In the genomic region with DNA sequence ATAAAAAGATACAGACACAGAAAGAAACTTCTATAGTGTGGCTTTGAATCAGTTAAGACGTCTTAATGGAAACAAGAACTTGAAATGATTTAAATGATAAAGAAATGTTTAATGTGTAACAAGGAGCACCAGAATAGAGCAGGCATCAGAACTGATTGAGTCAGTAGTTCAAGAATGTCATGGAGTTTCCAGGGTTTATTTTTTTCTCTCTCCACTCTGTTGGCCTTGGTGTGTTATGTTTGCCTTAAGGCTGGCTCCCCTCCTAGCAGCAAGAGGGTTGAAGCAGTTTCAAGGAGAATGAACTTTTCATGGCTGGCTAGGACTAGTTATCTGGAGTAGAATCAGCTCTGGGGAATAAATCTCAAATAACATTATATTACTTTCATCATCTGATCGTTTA, we compare ENCODE assay signal across 17 cellular contexts. TPM values are rescaled to one million over a fixed set of nuclear protein-coding genes. Genes with fewer than 3 reads are reported as not detected.
A peak's percentile ranks its signal among the peaks of the same experiment; 100 is the strongest.
DNase-seq lines count a peak whose midpoint lies in the region; ATAC-seq and TF ChIP-seq lines count a peak whose summit lies in the region.
"Had no signal": no experiment of that assay in that cellular context is flagged by ENCODE, and none has a peak within 500 bp of the region (broad histone marks: within the 10 kb centered on the region; RNA-seq: fewer than 3 reads in every experiment).

No MANE protein-coding gene starts in this region.

- ATAC-seq in left lung, result peak; percentile 81
- peak; percentile 68 for ATAC-seq in aorta (ENCODE audit: low FRiP score)
- no peak for ATAC-seq in effector memory CD8-positive, alpha-beta T cell (replicated peaks)
- ATAC-seq: GM12878, GM23338 had no signal

- H3K4me1 ChIP-seq in left lung (peaks cover 0 to 10% of the 10 kb centered on the region in 2 donors), aorta (ENCODE audit: control insufficient read depth in 1 of 2, insufficient read depth in 2 of 2, low read length in 2 of 2) (peaks cover 6 to 16% of the 10 kb centered on the region in 2 donors), prostate gland (replicated peaks) (no peaks in the 10 kb centered on the region)

- no peak for TF ChIP-seq POLR2A in prostate gland (IDR thresholded peaks at IDR 0.05)

- intact Hi-C loops in left lung (cut with DNase I) (no loop called here), aorta (cut with DNase I) (no loop called here), prostate gland (cut with DNase I) (no loop called here)

- H3K27ac Mint-ChIP-seq in effector memory CD8-positive, alpha-beta T cell, result no peak overlapping the region
- H3K27ac Mint-ChIP-seq: activated naive CD8-positive, alpha-beta T cell treated with anti-CD3 and anti-CD28 coated beads for 36 hours; activated T-cell treated with anti-CD3 and anti-CD28 coated beads, Interleukin-2, amount 50 U/mL, for 24 hours; CD4-positive, alpha-beta memory T cell; GM23338 had no signal

- TF ChIP-seq CTCF in coronary artery (IDR thresholded peaks at IDR 0.05) (no peak), left lung (IDR thresholded peaks at IDR 0.05) (no peak), prostate gland (IDR thresholded peaks at IDR 0.05) (no peak)

- DNase-seq in M059J (ENCODE audit: low read depth) (peak; percentile 54), coronary artery (ENCODE audit: low spot score) (no peak), left lung (no peak), aorta (no peak), prostate gland (ENCODE audit: low spot score) (no peak), anterior cingulate cortex (lab: John Stamatoyannopoulos, UW) (no peak)
- DNase-seq in effector memory CD8-positive, alpha-beta T cell, result no peak
- DNase-seq: activated naive CD8-positive, alpha-beta T cell treated with anti-CD3 and anti-CD28 coated beads for 36 hours; activated T-cell treated with anti-CD3 and anti-CD28 coated beads, Interleukin-2, amount 50 U/mL, for 24 hours; CD4-positive, alpha-beta memory T cell; cerebellar nuclear complex; left ventricle myocardium inferior; NCI-H1694 treated with DMSO at 0.1 percent for 48 hours; NCI-H526; OCI-M1 had no signal

- no peaks in the 10 kb centered on the region for H3K9me3 ChIP-seq in left lung
- H3K9me3 ChIP-seq in aorta (ENCODE audit: control insufficient read depth, low read length), result no peaks in the 10 kb centered on the region
- no peaks in the 10 kb centered on the region for H3K9me3 ChIP-seq in prostate gland

- H3K27me3 ChIP-seq in left lung, result no peaks in the 10 kb centered on the region
- no peaks in the 10 kb centered on the region for H3K27me3 ChIP-seq in aorta (ENCODE audit: control insufficient read depth in 1 of 2, insufficient read depth in 2 of 2, low read length in 1 of 2)
- H3K27me3 ChIP-seq in prostate gland (replicated peaks; ENCODE audit: insufficient read depth), result no peaks in the 10 kb centered on the region

- H3K9me3 Mint-ChIP-seq in effector memory CD8-positive, alpha-beta T cell, result no peaks in the 10 kb centered on the region

- no peak overlapping the region for H3K4me3 Mint-ChIP-seq in effector memory CD8-positive, alpha-beta T cell
- H3K4me3 Mint-ChIP-seq: activated naive CD8-positive, alpha-beta T cell treated with anti-CD3 and anti-CD28 coated beads for 36 hours; activated T-cell treated with anti-CD3 and anti-CD28 coated beads, Interleukin-2, amount 50 U/mL, for 24 hours; CD4-positive, alpha-beta memory T cell; GM23338 had no signal

- H3K4me3 ChIP-seq in coronary artery (no peak overlapping the region), left lung (no peak overlapping the region), aorta (ENCODE audit: low read length in 2 of 2) (no peak overlapping the region), prostate gland (no peak overlapping the region)
- H3K4me3 ChIP-seq: GM12878, GM23338, left ventricle myocardium inferior had no signal

- H3K27me3 Mint-ChIP-seq in effector memory CD8-positive, alpha-beta T cell, result no peaks in the 10 kb centered on the region
- H3K27me3 Mint-ChIP-seq: activated naive CD8-positive, alpha-beta T cell treated with anti-CD3 and anti-CD28 coated beads for 36 hours; activated T-cell treated with anti-CD3 and anti-CD28 coated beads, Interleukin-2, amount 50 U/mL, for 24 hours; CD4-positive, alpha-beta memory T cell had no signal

- H3K36me3 ChIP-seq in left lung (no peaks in the 10 kb centered on the region), aorta (ENCODE audit: control insufficient read depth in 1 of 2, insufficient read depth in 2 of 2, low read length in 1 of 2) (no peaks in the 10 kb centered on the region), prostate gland (no peaks in the 10 kb centered on the region)
- H3K36me3 ChIP-seq: left ventricle myocardium inferior had no signal

- H3K27ac ChIP-seq in coronary artery, result peak overlapping the region; percentile 67 to 85
- H3K27ac ChIP-seq in left lung, result peak overlapping the region in 1 of 2 donors; percentile 8
- H3K27ac ChIP-seq in aorta (ENCODE audit: low read depth in 1 of 2, low read length in 2 of 2), result no peak overlapping the region
- H3K27ac ChIP-seq in prostate gland, result no peak overlapping the region
- H3K27ac ChIP-seq: left ventricle myocardium inferior had no signal

- no peaks in the 10 kb centered on the region for H3K36me3 Mint-ChIP-seq in effector memory CD8-positive, alpha-beta T cell (ENCODE audit: insufficient read depth)

- WGBS in aorta, 2 donors, result 6 to 7% methylated on average over 2 of the region's 2 CpGs
- WGBS in prostate gland, result 35% methylated on average over 2 of the region's 2 CpGs

- H3K4me1 Mint-ChIP-seq in effector memory CD8-positive, alpha-beta T cell (ENCODE audit: low read depth in 2 of 2), result peaks cover 3 to 10% of the 10 kb centered on the region in 2 donors

RNA-seq across cellular contexts. Expression of a gene that starts 13.4 kb away (rescaled TPM):
- total RNA-seq in M059J (2014; rRNA removed; shearing (Covaris generic)), result 87.7 and 89.5 TPM in 2 replicates
- total RNA-seq in left lung (100 to 1,000 TPM; 192 to 346 TPM), aorta (100 to 1,000 TPM; 344 to 425 TPM), prostate gland (10 to 100 TPM; 30.6 to 74.9 TPM)
- polyA plus RNA-seq in aorta, result 100 to 1,000 TPM in 1 of 2 donors, 10 to 100 TPM in 1; 59.4 to 109 TPM

Comparison
In these comparisons a context has a peak if more than half of its experiments do, and no peak if none do; other contexts are left out.
1. H3K27ac ChIP-seq: peak in coronary artery (2 of 2); none in aorta (0 of 2) and prostate gland (0 of 2).